11 cellular contexts compared by ENCODE assay signal in genomic region chr1:234745844-234746797, GRCh38.
DNase-seq lines count a peak whose midpoint lies in the region; FAIRE-seq and TF ChIP-seq lines count a peak whose summit lies in the region.
"Had no signal": no experiment of that assay in that cellular context is flagged by ENCODE, and none has a peak within 500 bp of the region (broad histone marks: within the 10 kb centered on the region; RNA-seq: fewer than 3 reads in every experiment).

No MANE protein-coding gene starts in this region.

- peaks cover 36% of the 10 kb centered on the region for H3K4me1 ChIP-seq in endothelial cell of umbilical vein (ENCODE audit: control insufficient read depth, extremely low read depth, insufficient read depth, low read length)
- H3K4me1 ChIP-seq: parathyroid adenoma had no signal

- no peak overlapping the region for H3K4me2 ChIP-seq in endothelial cell of umbilical vein (ENCODE audit: insufficient read depth, low read length)

- H3K9me3 ChIP-seq in endothelial cell of umbilical vein (replicated peaks; ENCODE audit: control insufficient read depth, insufficient read depth, low read length), result no peaks in the 10 kb centered on the region

- no peak for TF ChIP-seq POLR2A in endothelial cell of umbilical vein (IDR thresholded peaks at IDR 0.05; ENCODE audit: low read depth, low read length)
- TF ChIP-seq POLR2A in GM12892 (IDR thresholded peaks at IDR 0.05; ENCODE audit: low read depth, low read length), result no peak

- dilution Hi-C loops in endothelial cell of umbilical vein (cut with MboI; ENCODE audit: extremely low pct_ligation_motif_present, low sequenced_read_pairs), result loop anchor here (25.0 kb wide), 1 partner anchor 91 kb away; no protein-coding TSS in a partner anchor

- DNase-seq in DMS53 (lab: John Stamatoyannopoulos, UW) (peak; percentile 56), DMS53 treated with DMSO at 0.1 percent for 48 hours (lab: John Stamatoyannopoulos, UW; ENCODE audit: unreplicated experiment) (no peak), NCI-H82 (lab: John Stamatoyannopoulos, UW) (peak; percentile 85), endothelial cell of umbilical vein (ENCODE audit: low read depth, low spot score) (peak; percentile 70), retinal pigment epithelial cell (ENCODE audit: low read depth) (peak; percentile 75), GM12892 (ENCODE audit: insufficient read length) (no peak), NCI-H128 (lab: John Stamatoyannopoulos, UW; ENCODE audit: unreplicated experiment) (no peak), T-helper 9 cell (no peak)
- DNase-seq: activated CD4-positive, alpha-beta T cell treated with anti-CD3 and anti-CD28 coated beads, Interleukin-2, amount 50 U/mL, for 4 hours had no signal

- BruUV-seq in endothelial cell of umbilical vein (replicated peaks; lab: Mats Ljungman, UMichigan), result no TSS peak

- POLR2A ChIA-PET in endothelial cell of umbilical vein (lab: Charles Lee), result no interaction called here

- no peak overlapping the region for H3K4me3 ChIP-seq in endothelial cell of umbilical vein (replicated peaks in 1 of 3; ENCODE audit: insufficient read depth in 1 of 3, low read depth in 1 of 3, low read length in 3 of 3)
- H3K4me3 ChIP-seq in retinal pigment epithelial cell (ENCODE audit: low read length), result no peak overlapping the region

- TF ChIP-seq CTCF in endothelial cell of umbilical vein (IDR thresholded peaks at IDR 0.05; ENCODE audit: extremely low read depth in 1 of 2, insufficient read depth in 1 of 2, low read depth in 1 of 2, low read length in 2 of 2), result no peak
- no peak for TF ChIP-seq CTCF in retinal pigment epithelial cell (conservative IDR thresholded peaks at IDR 0.05; ENCODE audit: low read depth, low read length)

- no peaks in the 10 kb centered on the region for H4K20me1 ChIP-seq in endothelial cell of umbilical vein (replicated peaks; ENCODE audit: control insufficient read depth, extremely low read depth, insufficient read depth, low read length)

- H3K9ac ChIP-seq in endothelial cell of umbilical vein (replicated peaks; ENCODE audit: extremely low read depth, insufficient read depth, low read length), result no peak overlapping the region
- H3K9ac ChIP-seq: parathyroid adenoma had no signal

- no peaks in the 10 kb centered on the region for H3K9me1 ChIP-seq in endothelial cell of umbilical vein (replicated peaks; ENCODE audit: control insufficient read depth, extremely low read depth, insufficient read depth, low read length)

- no peaks in the 10 kb centered on the region for H3K79me2 ChIP-seq in endothelial cell of umbilical vein (ENCODE audit: control insufficient read depth, insufficient read depth, low read length)
- H3K79me2 ChIP-seq: parathyroid adenoma had no signal

- no peaks in the 10 kb centered on the region for H3K27me3 ChIP-seq in endothelial cell of umbilical vein (ENCODE audit: control insufficient read depth in 2 of 2, insufficient read depth in 2 of 2, low read length in 2 of 2)

- peak; percentile 73 for FAIRE-seq in endothelial cell of umbilical vein (lab: Jason Lieb, UNC)
- no peak for FAIRE-seq in GM12892 (lab: Jason Lieb, UNC)

- H3K36me3 ChIP-seq in endothelial cell of umbilical vein (ENCODE audit: control insufficient read depth in 2 of 2, extremely low read depth in 1 of 2, insufficient read depth in 2 of 2, low read length in 2 of 2), result no peaks in the 10 kb centered on the region

- H2AFZ ChIP-seq in endothelial cell of umbilical vein (ENCODE audit: low read depth, low read length), result no peak overlapping the region
- H2AFZ ChIP-seq: parathyroid adenoma had no signal

- intact Hi-C loops in endothelial cell of umbilical vein (cut with micrococcal nuclease), result no loop called here

- no peak overlapping the region for H3K27ac ChIP-seq in endothelial cell of umbilical vein (ENCODE audit: insufficient read depth, low read depth, low read length)
- H3K27ac ChIP-seq: 22Rv1, parathyroid adenoma had no signal

- CTCF ChIA-PET in endothelial cell of umbilical vein (lab: Charles Lee), result interaction anchor here (1.2 to 3.4 kb wide), 6 partner anchors 9 to 337 kb away, joined by 3 to 46 read pairs (median 8); no protein-coding TSS in a partner anchor

TF ChIP-seq in endothelial cell of umbilical vein, 7 proteins besides CTCF, POLR2A, EP300 and RAD21:
- TF ChIP-seq, protein P1, sequence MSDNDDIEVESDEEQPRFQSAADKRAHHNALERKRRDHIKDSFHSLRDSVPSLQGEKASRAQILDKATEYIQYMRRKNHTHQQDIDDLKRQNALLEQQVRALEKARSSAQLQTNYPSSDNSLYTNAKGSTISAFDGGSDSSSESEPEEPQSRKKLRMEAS (IDR thresholded peaks at IDR 0.05; ENCODE audit: insufficient read depth, insufficient read length), result no peak
- TF ChIP-seq JUN (IDR thresholded peaks at IDR 0.05; ENCODE audit: borderline replicate concordance, insufficient read depth, insufficient read length, low read depth) (peak; percentile 77), POLR2AphosphoS5 (IDR thresholded peaks at IDR 0.05; ENCODE audit: insufficient read depth, low read depth, low read length) (no peak), GATA2 (IDR thresholded peaks at IDR 0.05; ENCODE audit: insufficient read depth, insufficient read length, low read depth, low read length) (peak; percentile 42), MYC (IDR thresholded peaks at IDR 0.05; ENCODE audit: low read depth, low read length) (no peak), FOS (IDR thresholded peaks at IDR 0.05; ENCODE audit: borderline replicate concordance, insufficient read depth, low read length) (peak; percentile 78), EZH2 (IDR thresholded peaks at IDR 0.05; ENCODE audit: borderline replicate concordance, low read depth, low read length, severe bottlenecking) (no peak)

Comparison
In these comparisons a context has a peak if more than half of its experiments do, and no peak if none do; other contexts are left out.
1. DNase-seq: peak in DMS53 (single experiment), NCI-H82 (single experiment), endothelial cell of umbilical vein (single experiment) and retinal pigment epithelial cell (single experiment); none in DMS53 treated with DMSO at 0.1 percent for 48 hours (single experiment), GM12892 (single experiment), NCI-H128 (single experiment) and T-helper 9 cell (single experiment).